Comparison of ENCODE assay signal across 26 cellular contexts in genomic region chr3:31885235-31885634, GRCh38.
"Had no signal": no experiment of that assay in that cellular context is flagged by ENCODE, and none has a peak within 500 bp of the region (broad histone marks: within the 10 kb centered on the region; RNA-seq: fewer than 3 reads in every experiment).

No MANE protein-coding gene starts in this region.

- H3K27me3 Mint-ChIP-seq: activated naive CD4-positive, alpha-beta T cell treated with anti-CD3 and anti-CD28 coated beads, Interleukin-2, amount 50 U/mL, for 24 hours had no signal

- H3K36me3 ChIP-seq: left ventricle myocardium inferior, neutrophil, ovary, prostate gland, stomach, suprapubic skin, tibial nerve had no signal

- H3K36me3 Mint-ChIP-seq: activated naive CD4-positive, alpha-beta T cell treated with anti-CD3 and anti-CD28 coated beads, Interleukin-2, amount 50 U/mL, for 24 hours; immature natural killer cell; natural killer cell treated with Interleukin-12 subunit alpha and Interleukin-12 subunit beta and Interleukin-15 and Interleukin-18, amount 100 ng/mL, for 72 hours had no signal

- H3K27me3 ChIP-seq: body of pancreas, hepatocyte, neutrophil, ovary, stomach, suprapubic skin, tibial nerve had no signal

- FAIRE-seq: frontal cortex, urothelium cell line had no signal

- H3K4me3 Mint-ChIP-seq: activated CD8-positive, alpha-beta T cell treated with anti-CD3 and anti-CD28 coated beads, Interleukin-2, amount 10 ng/mL, durations not matched to agents 7 days and 5 days; activated naive CD4-positive, alpha-beta T cell treated with anti-CD3 and anti-CD28 coated beads, Interleukin-2, amount 50 U/mL, for 24 hours; activated T-helper 1 cell treated with anti-CD3 and anti-CD28 coated beads, Interleukin-12 subunit alpha, Interleukin-12 subunit beta, Interleukin-2, Interleukin-4 antibody, amounts not matched to agents 30 ng/mL and 10 ng/mL and 1 ng/mL, durations not matched to agents 14 hours and 24 hours and 36 hours; immature natural killer cell; natural killer cell treated with Interleukin-12 subunit alpha and Interleukin-12 subunit beta and Interleukin-15 and Interleukin-18, amount 100 ng/mL, for 72 hours had no signal

- H3K4me1 ChIP-seq: body of pancreas, left ventricle myocardium inferior, prostate gland, stomach, tibial nerve had no signal

- H3K4me3 ChIP-seq: body of pancreas, hepatocyte, left ventricle myocardium inferior, ovary, prostate gland, stomach, suprapubic skin, tibial nerve had no signal

- H3K27ac Mint-ChIP-seq: activated CD8-positive, alpha-beta T cell treated with anti-CD3 and anti-CD28 coated beads, Interleukin-2, amount 10 ng/mL, durations not matched to agents 7 days and 5 days; activated naive CD4-positive, alpha-beta T cell treated with anti-CD3 and anti-CD28 coated beads, Interleukin-2, amount 50 U/mL, for 24 hours; activated T-helper 1 cell treated with anti-CD3 and anti-CD28 coated beads, Interleukin-12 subunit alpha, Interleukin-12 subunit beta, Interleukin-2, Interleukin-4 antibody, amounts not matched to agents 30 ng/mL and 10 ng/mL and 1 ng/mL, durations not matched to agents 14 hours and 24 hours and 36 hours; immature natural killer cell; natural killer cell treated with Interleukin-12 subunit alpha and Interleukin-12 subunit beta and Interleukin-15 and Interleukin-18, amount 100 ng/mL, for 72 hours had no signal

- H3K9me3 ChIP-seq: body of pancreas, neutrophil, ovary, prostate gland, stomach, suprapubic skin, tibial nerve had no signal

- H3K4me1 Mint-ChIP-seq: activated naive CD4-positive, alpha-beta T cell treated with anti-CD3 and anti-CD28 coated beads, Interleukin-2, amount 50 U/mL, for 24 hours; immature natural killer cell had no signal

- ATAC-seq: activated CD8-positive, alpha-beta T cell treated with anti-CD3 and anti-CD28 coated beads, Interleukin-2, amount 10 ng/mL, durations not matched to agents 7 days and 5 days; body of pancreas had no signal

- H3K9me3 Mint-ChIP-seq: immature natural killer cell; natural killer cell treated with Interleukin-12 subunit alpha and Interleukin-12 subunit beta and Interleukin-15 and Interleukin-18, amount 100 ng/mL, for 72 hours had no signal

- DNase-seq: activated CD4-positive, alpha-beta T cell treated with anti-CD3 and anti-CD28 coated beads for 1 hour; activated CD4-positive, alpha-beta T cell treated with anti-CD3 and anti-CD28 coated beads, Interleukin-2, amount 50 U/mL, for 1 hour; activated CD8-positive, alpha-beta T cell treated with anti-CD3 and anti-CD28 coated beads, Interleukin-2, amount 10 ng/mL, durations not matched to agents 7 days and 5 days; activated gamma-delta T cell; anterior cingulate cortex; body of pancreas; dermis blood vessel endothelial cell; effector CD8-positive, alpha-beta T cell; glutamatergic neuron; immature natural killer cell; left ventricle myocardium inferior; midbrain; ovary; stimulated activated CD4-positive, alpha-beta T cell treated with anti-CD3 and anti-CD28 coated beads, Interleukin-4, amount 100 ng/mL, for 24 hours; stomach had no signal

- H3K27ac ChIP-seq: body of pancreas, hepatocyte, left ventricle myocardium inferior, neutrophil, ovary, prostate gland, stomach, suprapubic skin, tibial nerve, VCaP had no signal
